8 cellular contexts compared by ENCODE assay signal in the genomic region with DNA sequence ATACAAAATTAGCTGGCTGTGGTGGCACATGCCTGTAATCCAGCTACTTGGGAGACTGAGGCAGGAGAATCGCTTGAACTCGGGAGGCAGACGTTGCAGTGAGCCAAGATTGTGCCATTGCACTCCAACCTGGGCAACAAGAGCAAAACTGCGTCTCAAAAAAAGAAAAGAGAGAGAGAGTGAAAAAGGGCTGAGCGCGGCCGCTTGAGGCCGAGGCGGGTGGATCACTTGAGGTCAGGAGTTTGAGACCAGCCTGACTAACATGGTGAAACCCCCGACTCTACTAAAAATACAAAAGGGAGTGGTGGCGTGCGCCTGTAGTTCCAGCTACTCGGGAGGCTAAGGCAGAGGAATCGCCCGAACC. TPM values are rescaled to one million over a fixed set of nuclear protein-coding genes. Genes with fewer than 3 reads are reported as not detected.
DNase-seq lines count a peak whose midpoint lies in the region; ATAC-seq and TF ChIP-seq lines count a peak whose summit lies in the region.
"Not testable (repeated sequence)": the region's sequence is repeated elsewhere in the genome, so short reads cannot be mapped to it uniquely, and the experiment has no call there.

No MANE protein-coding gene starts in this region.

- peak overlapping the region; percentile 72 for H3K4me3 Mint-ChIP-seq in CD4-positive, alpha-beta T cell
- peak overlapping the region; percentile 70 for H3K4me3 Mint-ChIP-seq in activated CD4-positive, alpha-beta memory T cell treated with anti-CD3 and anti-CD28 coated beads for 36 hours
- H3K4me3 Mint-ChIP-seq in activated naive CD4-positive, alpha-beta T cell treated with anti-CD3 and anti-CD28 coated beads, Interleukin-2, amount 10 ng/mL, durations not matched to agents 7 days and 5 days, result peak overlapping the region; percentile 10
- H3K4me3 Mint-ChIP-seq in neural crest cell, result peak overlapping the region; percentile 83
- H3K4me3 Mint-ChIP-seq in stimulated activated naive CD8-positive, alpha-beta T cell treated with anti-CD3 and anti-CD28 coated beads, Interleukin-15, amount 100 ng/mL, for 72 hours, result peak overlapping the region; percentile 4 to 29

- not testable (repeated sequence) for H3K4me3 ChIP-seq in colonic mucosa
- peak overlapping the region in 1 of 3 donors; percentile 28 for H3K4me3 ChIP-seq in right lobe of liver

- CTCF ChIA-PET in CD4-positive, alpha-beta T cell (lab: Charles Lee), result interaction anchor here (1.3 to 1.9 kb wide), 3 partner anchors 10 to 32 kb away, joined by 5 to 9 read pairs (median 6); a partner anchor contains a TSS
- CTCF ChIA-PET in RWPE1 (lab: Yijun Ruan, JAX), result not testable (repeated sequence)
- CTCF ChIA-PET in activated CD4-positive, alpha-beta memory T cell treated with anti-CD3 and anti-CD28 coated beads for 36 hours (lab: Charles Lee), result interaction anchor here (0.6 to 2.9 kb wide), 6 partner anchors 10 to 75 kb away, joined by 3 to 34 read pairs (median 4); a partner anchor contains a TSS
- CTCF ChIA-PET in activated naive CD4-positive, alpha-beta T cell treated with anti-CD3 and anti-CD28 coated beads, Interleukin-2, amount 10 ng/mL, durations not matched to agents 7 days and 5 days (lab: Charles Lee), result interaction anchor here (0.9 kb wide), 1 partner anchor 9 kb away, joined by 6 read pairs; no protein-coding TSS in a partner anchor

- H3K27ac ChIP-seq in CD4-positive, alpha-beta T cell (ENCODE audit: low read depth, low read length), result not testable (repeated sequence)
- peak overlapping the region; percentile 15; the same call in 1 of the 2 replicates for H3K27ac ChIP-seq in RWPE1
- H3K27ac ChIP-seq in colonic mucosa, result peak overlapping the region; percentile 76
- H3K27ac ChIP-seq in right lobe of liver, result peak overlapping the region; percentile 63 to 97 (median 96)

- 55% methylated on average over 7 of the region's 15 CpGs for WGBS in right lobe of liver (ENCODE audit: insufficient coverage, low coverage, low lambda C conversion rate, missing lambda C conversion rate)

- H3K4me1 ChIP-seq in colonic mucosa, result not testable (repeated sequence)
- peaks cover 0 to 25% (median 7%) of the 10 kb centered on the region in 4 donors for H3K4me1 ChIP-seq in right lobe of liver

- TF ChIP-seq POLR2A in right lobe of liver (IDR thresholded peaks at IDR 0.05), result not testable (repeated sequence)

- not testable (repeated sequence) for H3K36me3 ChIP-seq in colonic mucosa, right lobe of liver

- H3K9me3 ChIP-seq in CD4-positive, alpha-beta T cell (ENCODE audit: control insufficient read depth, low read length); colonic mucosa; right lobe of liver: not testable (repeated sequence)

- TF ChIP-seq CTCF in CD4-positive, alpha-beta T cell (IDR thresholded peaks at IDR 0.05); RWPE1 (conservative IDR thresholded peaks at IDR 0.05; ENCODE audit: low read depth); colonic mucosa (IDR thresholded peaks at IDR 0.05); right lobe of liver (IDR thresholded peaks at IDR 0.05); neural crest cell (conservative IDR thresholded peaks at IDR 0.05): not testable (repeated sequence)

- DNase-seq in CD4-positive, alpha-beta T cell; RWPE1 (ENCODE audit: low spot score); activated CD4-positive, alpha-beta memory T cell treated with anti-CD3 and anti-CD28 coated beads for 36 hours; activated naive CD4-positive, alpha-beta T cell treated with anti-CD3 and anti-CD28 coated beads, Interleukin-2, amount 10 ng/mL, durations not matched to agents 7 days and 5 days; colonic mucosa; right lobe of liver; neural crest cell (ENCODE audit: low read depth, low spot score); stimulated activated naive CD8-positive, alpha-beta T cell treated with anti-CD3 and anti-CD28 coated beads, Interleukin-15, amount 100 ng/mL, for 72 hours: not testable (repeated sequence)

- not testable (repeated sequence) for ATAC-seq in CD4-positive, alpha-beta T cell (ENCODE audit: poor library complexity); right lobe of liver; stimulated activated naive CD8-positive, alpha-beta T cell treated with anti-CD3 and anti-CD28 coated beads, Interleukin-15, amount 100 ng/mL, for 72 hours

- H3K27me3 ChIP-seq in CD4-positive, alpha-beta T cell (ENCODE audit: control insufficient read depth, insufficient read depth, low read length); colonic mucosa; right lobe of liver: not testable (repeated sequence)

- peaks cover 28% of the 10 kb centered on the region for H3K4me1 Mint-ChIP-seq in CD4-positive, alpha-beta T cell (ENCODE audit: low read depth)
- peaks cover 41% of the 10 kb centered on the region for H3K4me1 Mint-ChIP-seq in activated CD4-positive, alpha-beta memory T cell treated with anti-CD3 and anti-CD28 coated beads for 36 hours (ENCODE audit: low read depth)
- peaks cover 35% of the 10 kb centered on the region for H3K4me1 Mint-ChIP-seq in activated naive CD4-positive, alpha-beta T cell treated with anti-CD3 and anti-CD28 coated beads, Interleukin-2, amount 10 ng/mL, durations not matched to agents 7 days and 5 days
- peaks cover 14% of the 10 kb centered on the region for H3K4me1 Mint-ChIP-seq in neural crest cell
- peaks cover 40% of the 10 kb centered on the region for H3K4me1 Mint-ChIP-seq in stimulated activated naive CD8-positive, alpha-beta T cell treated with anti-CD3 and anti-CD28 coated beads, Interleukin-15, amount 100 ng/mL, for 72 hours

- intact Hi-C loops in CD4-positive, alpha-beta T cell (cut with DNase I, micrococcal nuclease), result loop anchor here (5.0 to 10.0 kb wide), 3 partner anchors 91 to 1596 kb away; a partner anchor contains a TSS
- intact Hi-C loops in activated CD4-positive, alpha-beta memory T cell treated with anti-CD3 and anti-CD28 coated beads for 36 hours (cut with micrococcal nuclease), result loop anchor here (5.0 kb wide), 1 partner anchor 1766 kb away; a partner anchor contains a TSS
- intact Hi-C loops in colonic mucosa (cut with DNase I); right lobe of liver (cut with DNase I): not testable (repeated sequence)

- H3K27ac Mint-ChIP-seq in CD4-positive, alpha-beta T cell, result peak overlapping the region; percentile 100
- peak overlapping the region; percentile 86 for H3K27ac Mint-ChIP-seq in activated CD4-positive, alpha-beta memory T cell treated with anti-CD3 and anti-CD28 coated beads for 36 hours
- peak overlapping the region; percentile 42 for H3K27ac Mint-ChIP-seq in activated naive CD4-positive, alpha-beta T cell treated with anti-CD3 and anti-CD28 coated beads, Interleukin-2, amount 10 ng/mL, durations not matched to agents 7 days and 5 days
- not testable (repeated sequence) for H3K27ac Mint-ChIP-seq in neural crest cell (ENCODE audit: unreplicated experiment); stimulated activated naive CD8-positive, alpha-beta T cell treated with anti-CD3 and anti-CD28 coated beads, Interleukin-15, amount 100 ng/mL, for 72 hours

- POLR2A ChIA-PET in CD4-positive, alpha-beta T cell (lab: Charles Lee), result interaction anchor here (1.3 to 3.0 kb wide), 2 partner anchors 14 to 92 kb away, joined by 4 to 16 read pairs; a partner anchor contains a TSS
- POLR2A ChIA-PET in RWPE1 (lab: Yijun Ruan, JAX; ENCODE audit: low non-redundant PET), result not testable (repeated sequence)
- POLR2A ChIA-PET in activated CD4-positive, alpha-beta memory T cell treated with anti-CD3 and anti-CD28 coated beads for 36 hours (lab: Charles Lee), result interaction anchor here (0.9 to 2.1 kb wide), 4 partner anchors 10 to 18 kb away, joined by 4 to 22 read pairs (median 7); a partner anchor contains a TSS

- H3K27me3 Mint-ChIP-seq in CD4-positive, alpha-beta T cell, result peaks cover 18% of the 10 kb centered on the region
- H3K27me3 Mint-ChIP-seq in activated CD4-positive, alpha-beta memory T cell treated with anti-CD3 and anti-CD28 coated beads for 36 hours; stimulated activated naive CD8-positive, alpha-beta T cell treated with anti-CD3 and anti-CD28 coated beads, Interleukin-15, amount 100 ng/mL, for 72 hours: not testable (repeated sequence)
- peaks cover 22% of the 10 kb centered on the region for H3K27me3 Mint-ChIP-seq in activated naive CD4-positive, alpha-beta T cell treated with anti-CD3 and anti-CD28 coated beads, Interleukin-2, amount 10 ng/mL, durations not matched to agents 7 days and 5 days
- H3K27me3 Mint-ChIP-seq in neural crest cell (ENCODE audit: low read depth), result peaks cover 22% of the 10 kb centered on the region

- H3K9ac ChIP-seq in colonic mucosa (ENCODE audit: low read depth in 2 of 2, low read length in 2 of 2), result peak overlapping the region in 1 of 2 donors; percentile 69

- H3K9me3 Mint-ChIP-seq in CD4-positive, alpha-beta T cell; activated CD4-positive, alpha-beta memory T cell treated with anti-CD3 and anti-CD28 coated beads for 36 hours; activated naive CD4-positive, alpha-beta T cell treated with anti-CD3 and anti-CD28 coated beads, Interleukin-2, amount 10 ng/mL, durations not matched to agents 7 days and 5 days; stimulated activated naive CD8-positive, alpha-beta T cell treated with anti-CD3 and anti-CD28 coated beads, Interleukin-15, amount 100 ng/mL, for 72 hours: not testable (repeated sequence)
- peaks cover 12% of the 10 kb centered on the region for H3K9me3 Mint-ChIP-seq in neural crest cell

- peaks cover 20% of the 10 kb centered on the region for H3K36me3 Mint-ChIP-seq in CD4-positive, alpha-beta T cell (ENCODE audit: low read depth)
- peaks cover 11% of the 10 kb centered on the region for H3K36me3 Mint-ChIP-seq in activated CD4-positive, alpha-beta memory T cell treated with anti-CD3 and anti-CD28 coated beads for 36 hours
- not testable (repeated sequence) for H3K36me3 Mint-ChIP-seq in activated naive CD4-positive, alpha-beta T cell treated with anti-CD3 and anti-CD28 coated beads, Interleukin-2, amount 10 ng/mL, durations not matched to agents 7 days and 5 days
- peaks cover 12% of the 10 kb centered on the region for H3K36me3 Mint-ChIP-seq in neural crest cell (ENCODE audit: low read depth)

RNA-seq across cellular contexts. Expression of a gene that starts 14.1 kb away (rescaled TPM):
- total RNA-seq in CD4-positive, alpha-beta T cell, result 10 to 100 TPM; 64.1 to 73.3 TPM
- total RNA-seq in activated CD4-positive, alpha-beta memory T cell treated with anti-CD3 and anti-CD28 coated beads for 36 hours, result 100 to 1,000 TPM; 371 to 375 TPM
- total RNA-seq in colonic mucosa (100 to 1,000 TPM in 1 of 2 donors, 10 to 100 TPM in 1; 80.0 to 202 TPM), right lobe of liver (10 to 100 TPM; 19.8 to 43.2 (median 29.9) TPM), neural crest cell (295 and 305 TPM in 2 replicates)

Comparison
In these comparisons a context has a peak if more than half of its experiments do, and no peak if none do; other contexts are left out.
1. H3K4me3 Mint-ChIP-seq: peak in every context shown above with its lines; median percentile 83 in neural crest cell; 72 in CD4-positive, alpha-beta T cell; 70 in activated CD4-positive, alpha-beta memory T cell treated with anti-CD3 and anti-CD28 coated beads for 36 hours; 16 in stimulated activated naive CD8-positive, alpha-beta T cell treated with anti-CD3 and anti-CD28 coated beads, Interleukin-15, amount 100 ng/mL, for 72 hours; 10 in activated naive CD4-positive, alpha-beta T cell treated with anti-CD3 and anti-CD28 coated beads, Interleukin-2, amount 10 ng/mL, durations not matched to agents 7 days and 5 days.